ENCODE assay signal across 24 cellular contexts in the genomic region with DNA sequence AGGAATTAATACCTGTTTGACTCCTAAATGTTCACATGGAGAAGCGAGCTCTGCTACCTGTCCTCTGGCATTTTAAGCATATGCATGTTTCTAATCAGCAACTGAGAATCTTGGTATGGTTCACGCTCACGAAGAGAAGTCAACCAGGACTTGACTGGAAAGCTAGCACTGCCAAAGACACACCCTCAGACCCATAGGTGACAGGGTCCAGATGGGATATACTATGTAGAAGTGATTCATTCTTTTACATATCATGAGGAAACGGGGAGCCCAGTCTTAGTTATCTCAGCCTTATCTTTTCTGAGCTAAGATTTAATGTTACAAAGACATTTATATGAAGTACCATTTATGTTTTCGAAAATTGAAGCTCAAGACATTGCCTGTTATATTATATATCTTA.
"Had no signal": no experiment of that assay in that cellular context is flagged by ENCODE, and none has a peak within 500 bp of the region (broad histone marks: within the 10 kb centered on the region; RNA-seq: fewer than 3 reads in every experiment).

No MANE protein-coding gene starts in this region.

- H3K4me1 Mint-ChIP-seq: endodermal cell had no signal

- H3K4me1 ChIP-seq: colonic mucosa, esophagus muscularis mucosa, esophagus squamous epithelium, foreskin keratinocyte, gastrocnemius medialis, gastroesophageal sphincter had no signal

- DNase-seq: colonic mucosa; cortex of kidney; dermis blood vessel endothelial cell; dorsolateral prefrontal cortex; effector CD4-positive, alpha-beta T cell; effector CD8-positive, alpha-beta T cell; effector memory CD4-positive, alpha-beta T cell; effector memory CD8-positive, alpha-beta T cell; endodermal cell; erythroblast; esophagus squamous epithelium; foreskin fibroblast; foreskin keratinocyte; foreskin melanocyte; gastrocnemius medialis; glutamatergic neuron; head of caudate nucleus; heart left ventricle; heart right ventricle had no signal

- H3K36me3 ChIP-seq: colonic mucosa had no signal

- H3K27me3 Mint-ChIP-seq: dendritic cell treated with granulocyte-macrophage colony-stimulating factor and Interleukin-4, amounts not matched to agents 40 ng/mL and 50 ng/mL, for 4 days had no signal

- ATAC-seq: effector memory CD8-positive, alpha-beta T cell; esophagus mucosa; foreskin keratinocyte; gastrocnemius medialis; gastroesophageal sphincter; heart left ventricle; heart right ventricle had no signal

- H3K4me3 Mint-ChIP-seq: dendritic cell treated with granulocyte-macrophage colony-stimulating factor and Interleukin-4, amounts not matched to agents 40 ng/mL and 50 ng/mL, for 4 days; effector memory CD8-positive, alpha-beta T cell; endodermal cell had no signal

- H3K9me3 Mint-ChIP-seq: dendritic cell treated with granulocyte-macrophage colony-stimulating factor and Interleukin-4, amounts not matched to agents 40 ng/mL and 50 ng/mL, for 4 days; effector memory CD8-positive, alpha-beta T cell; endodermal cell had no signal

- H3K27ac Mint-ChIP-seq: dendritic cell treated with granulocyte-macrophage colony-stimulating factor and Interleukin-4, amounts not matched to agents 40 ng/mL and 50 ng/mL, for 4 days; effector memory CD8-positive, alpha-beta T cell; endodermal cell had no signal

- H3K4me3 ChIP-seq: colonic mucosa, coronary artery, dorsolateral prefrontal cortex, esophagus muscularis mucosa, esophagus squamous epithelium, gastrocnemius medialis, gastroesophageal sphincter, heart left ventricle, heart right ventricle had no signal

- H3K9me3 ChIP-seq: colonic mucosa, esophagus muscularis mucosa, esophagus squamous epithelium, gastrocnemius medialis, gastroesophageal sphincter, heart left ventricle, heart right ventricle had no signal
